8 cellular contexts compared by ENCODE assay signal in genomic region chr16:4624827-4625616, GRCh38. TPM values are rescaled to one million over a fixed set of nuclear protein-coding genes. Genes with fewer than 3 reads are reported as not detected.
DNase-seq lines count a peak whose midpoint lies in the region; ATAC-seq and TF ChIP-seq lines count a peak whose summit lies in the region.

No MANE protein-coding gene starts in this region.

- no peak for TF ChIP-seq CTCF in SK-N-SH (IDR thresholded peaks at IDR 0.05)

- POLR2A ChIA-PET in SK-N-SH (lab: Yijun Ruan, JAX) = interaction anchor here (1.0 kb wide), 1 partner anchor 15 kb away, joined by 3 read pairs; no protein-coding TSS in a partner anchor

- no peak for TF ChIP-seq EP300 in SK-N-SH (IDR thresholded peaks at IDR 0.05; ENCODE audit: borderline replicate concordance in 1 of 2, low read depth in 1 of 2, low read length in 1 of 2)

- WGBS in SK-N-SH (ENCODE audit: low lambda C conversion rate) = 0% methylated on average over 5 of the region's 82 CpGs

- peak overlapping the region; percentile 78 for H3K4me3 ChIP-seq in SK-N-SH (ENCODE audit: low read depth in 2 of 2, low read length in 1 of 2)

- H3K9me3 ChIP-seq in SK-N-SH = no peaks in the 10 kb centered on the region

- H3K36me3 ChIP-seq in SK-N-SH (replicated peaks in 1 of 2; ENCODE audit: control insufficient read depth in 1 of 2, insufficient read depth in 2 of 2, low read length in 1 of 2) = no peaks in the 10 kb centered on the region

- ATAC-seq in GM19043 (IDR thresholded peaks at IDR 0.05; ENCODE audit: low read depth, unreplicated experiment) (peak; percentile 52), HG03196 (IDR thresholded peaks at IDR 0.05; ENCODE audit: unreplicated experiment) (peak; percentile 55), left ventricle myocardium superior (peak; percentile 39)

- peak overlapping the region; percentile 63; the same call in 1 of the 2 replicates for H2AFZ ChIP-seq in SK-N-SH (ENCODE audit: low read depth)

- H3K27ac ChIP-seq in SK-N-SH (ENCODE audit: low read depth in 2 of 2, low read length in 1 of 2) = peak overlapping the region; percentile 68 to 81

- intact Hi-C loops in left ventricle myocardium superior (cut with micrococcal nuclease) = no loop called here

- H3K9ac ChIP-seq in SK-N-SH = peak overlapping the region; percentile 98

- DNase-seq in AG08396 (ENCODE audit: low spot score) (peak; percentile 67), SK-N-SH (no peak), left ventricle myocardium superior (peak; percentile 73), renal cortical epithelial cell (ENCODE audit: low read depth) (peak; percentile 38), HuH-7.5 (ENCODE audit: low spot score) (no peak)
- DNase-seq in activated naive CD8-positive, alpha-beta T cell treated with anti-CD3 and anti-CD28 coated beads, Interleukin-2, amount 50 U/mL, for 16 hours (ENCODE audit: low read depth, low spot score) = peak; percentile 40

- H3K27me3 ChIP-seq in SK-N-SH (ENCODE audit: insufficient read depth) = no peaks in the 10 kb centered on the region

- H3K4me2 ChIP-seq in SK-N-SH = peak overlapping the region; percentile 96

- H4K20me1 ChIP-seq in SK-N-SH (ENCODE audit: insufficient read depth) = peaks cover 22% of the 10 kb centered on the region

- CTCF ChIA-PET in SK-N-SH (lab: Yijun Ruan, JAX) = interaction anchor here (0.6 to 3.7 kb wide), 18 partner anchors 9 to 149 kb away, joined by 3 to 16 read pairs (median 4); partner anchors contain the start of genes HMOX2 and UBALD1

- peaks cover 0 to 14% of the 10 kb centered on the region in 2 experiments; a peak in 1 of 4 replicates for H3K4me1 ChIP-seq in SK-N-SH (ENCODE audit: control insufficient read depth in 1 of 2, insufficient read depth in 2 of 2, low read depth in 1 of 2, low read length in 1 of 2)

- peaks cover 54% of the 10 kb centered on the region for H3K79me2 ChIP-seq in SK-N-SH (ENCODE audit: insufficient read depth)

- no peaks in the 10 kb centered on the region for H3F3A ChIP-seq in SK-N-SH (replicated peaks; ENCODE audit: insufficient read depth)

- no peak for TF ChIP-seq RAD21 in SK-N-SH (IDR thresholded peaks at IDR 0.05; ENCODE audit: low read length)

- H3K9me2 ChIP-seq in SK-N-SH = no peaks in the 10 kb centered on the region

TF ChIP-seq in SK-N-SH, 30 proteins besides CTCF, POLR2A, EP300 and RAD21:
- TF ChIP-seq NRF1 (IDR thresholded peaks at IDR 0.05; ENCODE audit: low read depth, low read length) = no peak
- no peak for TF ChIP-seq MEF2A (IDR thresholded peaks at IDR 0.05; ENCODE audit: borderline replicate concordance, low read depth)
- TF ChIP-seq TAF1 (IDR thresholded peaks at IDR 0.05; ENCODE audit: borderline replicate concordance, low read depth, low read length) = peak; percentile 49; the same call in 1 of the 2 replicates
- no peak for TF ChIP-seq ZBTB33 (IDR thresholded peaks at IDR 0.05; ENCODE audit: borderline replicate concordance, low read depth)
- TF ChIP-seq USF1 (IDR thresholded peaks at IDR 0.05; ENCODE audit: borderline replicate concordance, low read depth) = no peak
- no peak for TF ChIP-seq IRF3 (IDR thresholded peaks at IDR 0.05; ENCODE audit: low read depth, low read length)
- no peak for TF ChIP-seq FOXM1 (IDR thresholded peaks at IDR 0.05; ENCODE audit: low read depth)
- no peak for TF ChIP-seq ELF1 (IDR thresholded peaks at IDR 0.05)
- TF ChIP-seq YY1 (IDR thresholded peaks at IDR 0.05; ENCODE audit: low read depth) = no peak
- TF ChIP-seq TCF12 (IDR thresholded peaks at IDR 0.05) = no peak
- TF ChIP-seq POLR2AphosphoS5 (IDR thresholded peaks at IDR 0.05; ENCODE audit: low read depth, low read length) = peak; percentile 67
- no peak for TF ChIP-seq SIN3A (IDR thresholded peaks at IDR 0.05; ENCODE audit: borderline replicate concordance, low read depth, low read length)
- peak; percentile 30; the same call in 1 of the 2 replicates for TF ChIP-seq MXI1 (IDR thresholded peaks at IDR 0.05; ENCODE audit: low read depth, low read length)
- TF ChIP-seq PBX3 (IDR thresholded peaks at IDR 0.05) = no peak
- no peak for TF ChIP-seq GATA2 (CRISPR knock-in tag; IDR thresholded peaks at IDR 0.05)
- no peak for TF ChIP-seq CHD2 (IDR thresholded peaks at IDR 0.05; ENCODE audit: low read length, partially characterized antibody)
- no peak for TF ChIP-seq TEAD4 (IDR thresholded peaks at IDR 0.05; ENCODE audit: borderline replicate concordance, insufficient read depth)
- no peak for TF ChIP-seq EZH2phosphoT487 (IDR thresholded peaks at IDR 0.05; ENCODE audit: borderline replicate concordance, low read depth)
- TF ChIP-seq RFX5 (IDR thresholded peaks at IDR 0.05; ENCODE audit: low read length) = no peak

RNA-seq across cellular contexts. Expression of gene MGRN1, which starts 0.4 kb away (rescaled TPM):
- 5.5 and 13.3 TPM in 2 replicates for polyA plus RNA-seq in SK-N-SH (2012; rRNA removed)
- 8.6 and 12.0 TPM in 2 replicates for polyA plus RNA-seq in SK-N-SH (2012; cell fraction: cytosol; rRNA removed)
- 26.7 and 38.3 TPM in 2 replicates for polyA plus RNA-seq in SK-N-SH (2012; cell fraction: nucleus; rRNA removed)
- total RNA-seq in left ventricle myocardium superior (31.6 TPM), renal cortical epithelial cell (17.9 and 77.4 TPM in 2 replicates)

RNA-seq across cellular contexts. Expression of gene UBALD1, which starts 10.3 kb away (rescaled TPM):
- 13.0 and 16.7 TPM in 2 replicates for polyA plus RNA-seq in SK-N-SH (2012; rRNA removed)
- polyA plus RNA-seq in SK-N-SH (2012; cell fraction: cytosol; rRNA removed) = 4.7 and 6.1 TPM in 2 replicates
- polyA plus RNA-seq in SK-N-SH (2012; cell fraction: nucleus; rRNA removed) = 47.9 and 62.5 TPM in 2 replicates
- total RNA-seq in left ventricle myocardium superior (32.4 TPM), renal cortical epithelial cell (1.2 and 7.4 TPM in 2 replicates)

Comparison
In these comparisons a context has a peak if more than half of its experiments do, and no peak if none do; other contexts are left out.
1. DNase-seq: peak in AG08396 (single experiment), activated naive CD8-positive, alpha-beta T cell treated with anti-CD3 and anti-CD28 coated beads, Interleukin-2, amount 50 U/mL, for 16 hours (single experiment), left ventricle myocardium superior (single experiment) and renal cortical epithelial cell (single experiment); none in SK-N-SH (single experiment) and HuH-7.5 (single experiment).
2. Peak in every context shown above with its lines, with median percentiles within 50 percentile points of each other: ATAC-seq.